1 cellular context compared by ENCODE assay signal in genomic region chr2:33071591-33071990, GRCh38.
TF ChIP-seq lines count a peak whose summit lies in the region.

No MANE protein-coding gene starts in this region.

TF ChIP-seq in IMR-90, 13 proteins besides CTCF, POLR2A, EP300 and RAD21:
- TF ChIP-seq USF2 (IDR thresholded peaks at IDR 0.05; ENCODE audit: low read depth, low read length) = no peak
- no peak for TF ChIP-seq CHD1 (IDR thresholded peaks at IDR 0.05; ENCODE audit: low read depth, low read length)
- 0 out of 2 replicates have a peak, but pooled peaks have one; percentile 27 for TF ChIP-seq CEBPB (IDR thresholded peaks at IDR 0.05; ENCODE audit: low read depth, low read length)
- no peak for TF ChIP-seq SMC3 (IDR thresholded peaks at IDR 0.05; ENCODE audit: low read depth, low read length)
TF ChIP-seq in IMR-90: peak in this region for 1.
